Comparison of ENCODE assay signal across 8 cellular contexts in the genomic region with DNA sequence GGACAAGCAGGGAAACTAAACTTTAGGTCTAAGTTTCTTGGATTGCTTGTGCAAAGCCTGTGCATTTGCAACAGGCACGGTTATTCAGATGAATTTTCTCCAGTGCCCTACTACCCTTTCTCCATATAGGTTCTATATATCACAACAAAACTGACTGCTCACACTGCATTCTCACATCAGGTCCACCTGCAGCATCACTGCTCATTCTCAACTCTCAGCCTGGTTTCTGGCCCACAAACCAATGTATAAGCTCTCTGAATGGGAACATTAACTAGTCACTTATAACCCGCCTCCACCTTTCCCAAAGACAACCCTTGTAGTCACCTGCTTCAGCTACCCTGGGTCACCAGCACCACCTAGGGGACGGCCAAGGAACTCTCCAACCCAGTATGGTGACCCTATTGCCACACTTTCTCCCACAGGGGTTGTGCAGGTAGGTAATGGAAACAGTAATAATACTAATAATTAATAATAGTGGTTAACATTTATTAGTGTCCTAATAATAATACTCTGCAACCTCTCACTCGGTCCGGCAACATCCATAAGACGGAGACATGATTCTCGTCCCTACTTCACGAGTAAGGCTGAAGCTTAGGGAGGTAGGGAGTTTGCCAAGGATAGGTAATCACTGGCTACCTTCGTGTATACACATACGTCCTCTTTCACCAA.
A peak's percentile ranks its signal among the peaks of the same experiment; 100 is the strongest.
DNase-seq lines count a peak whose midpoint lies in the region; ATAC-seq and TF ChIP-seq lines count a peak whose summit lies in the region.

No MANE protein-coding gene starts in this region.

- H3K36me3 ChIP-seq in cardiac muscle cell: peaks cover 58% of the 10 kb centered on the region

- ATAC-seq in right cardiac atrium (no peak), HG03103 (IDR thresholded peaks at IDR 0.05; ENCODE audit: low read depth, unreplicated experiment) (peak; percentile 77), GM21723 (IDR thresholded peaks at IDR 0.05; ENCODE audit: unreplicated experiment) (no peak)

- no peak overlapping the region for H3K27ac ChIP-seq in cardiac muscle cell
- H3K27ac ChIP-seq in right cardiac atrium (ENCODE audit: low read length): no peak overlapping the region

- H3K9me3 ChIP-seq in cardiac muscle cell (ENCODE audit: low read depth): no peaks in the 10 kb centered on the region
- no peaks in the 10 kb centered on the region for H3K9me3 ChIP-seq in right cardiac atrium (ENCODE audit: control insufficient read depth, low read length)

- DNase-seq in cardiac muscle cell (ENCODE audit: low read depth in 1 of 2, low spot score in 1 of 2) (peak; percentile 25 to 48), right cardiac atrium (no peak), OCI-M1 (lab: John Stamatoyannopoulos, UW) (peak; percentile 35), iPS-NIHi7 (ENCODE audit: extremely low spot score) (peak; percentile 87)
- peak; percentile 37 for DNase-seq in activated gamma-delta T cell treated with anti-CD3 and anti-CD28 coated beads, Interleukin-2, amount 50 U/mL, for 16 hours (ENCODE audit: low read depth)
- peak; percentile 63 to 64 for DNase-seq in stimulated activated CD4-positive, alpha-beta T cell treated with anti-CD3 and anti-CD28 coated beads, Interleukin-4, amount 100 ng/mL, for 48 hours (ENCODE audit: low read depth in 2 of 2)

- H3K27me3 ChIP-seq in cardiac muscle cell (no peaks in the 10 kb centered on the region), right cardiac atrium (ENCODE audit: control insufficient read depth, insufficient read depth) (no peaks in the 10 kb centered on the region)

- intact Hi-C loops in right cardiac atrium (cut with DNase I): loop anchor here in 2 of 4 donors (5.0 to 10.0 kb wide), 2 partner anchors 381 to 384 kb away; no protein-coding TSS in a partner anchor

- H3K4me1 ChIP-seq in cardiac muscle cell (ENCODE audit: low read depth): no peaks in the 10 kb centered on the region
- no peaks in the 10 kb centered on the region for H3K4me1 ChIP-seq in right cardiac atrium (ENCODE audit: control insufficient read depth, insufficient read depth, low read length)

- peak; percentile 67 for TF ChIP-seq CTCF in cardiac muscle cell (IDR thresholded peaks at IDR 0.05; ENCODE audit: low read depth, low read length)

- 89% methylated on average over 10 of the region's 10 CpGs for WGBS in right cardiac atrium

- no peak overlapping the region for H3K4me3 ChIP-seq in cardiac muscle cell
- H3K4me3 ChIP-seq in right cardiac atrium (ENCODE audit: low read length): no peak overlapping the region

Comparison
In these comparisons a context has a peak if more than half of its experiments do, and no peak if none do; other contexts are left out.
1. DNase-seq: peak in cardiac muscle cell (2 of 2), OCI-M1 (single experiment), activated gamma-delta T cell treated with anti-CD3 and anti-CD28 coated beads, Interleukin-2, amount 50 U/mL, for 16 hours (single experiment), iPS-NIHi7 (single experiment) and stimulated activated CD4-positive, alpha-beta T cell treated with anti-CD3 and anti-CD28 coated beads, Interleukin-4, amount 100 ng/mL, for 48 hours (2 of 2); none in right cardiac atrium (0 of 3).